In genomic region chr9:16254674-16255073, GRCh38 we compare ENCODE assay signal across 30 cellular contexts.
"Had no signal": no experiment of that assay in that cellular context is flagged by ENCODE, and none has a peak within 500 bp of the region (broad histone marks: within the 10 kb centered on the region; RNA-seq: fewer than 3 reads in every experiment).

No MANE protein-coding gene starts in this region.

- H3K4me1 Mint-ChIP-seq: activated naive CD4-positive, alpha-beta T cell treated with anti-CD3 and anti-CD28 coated beads, Interleukin-2, amount 50 U/mL, for 24 hours; activated T-helper 17 cell treated with anti-CD3 and anti-CD28 coated beads, Interleukin-2, amount 50 U/mL, for 72 hours had no signal

- H3K27me3 Mint-ChIP-seq: activated CD8-positive, alpha-beta T cell treated with anti-CD3 and anti-CD28 coated beads for 36 hours; activated naive CD4-positive, alpha-beta T cell treated with anti-CD3 and anti-CD28 coated beads, Interleukin-2, amount 50 U/mL, for 24 hours; activated naive CD8-positive, alpha-beta T cell treated with anti-CD3 and anti-CD28 coated beads, Interleukin-2, amount 50 U/mL, for 24 hours; activated T-helper 17 cell treated with anti-CD3 and anti-CD28 coated beads, Interleukin-2, amount 50 U/mL, for 72 hours had no signal

- H3K27ac ChIP-seq: adrenal gland, ascending aorta, breast epithelium, cardiac muscle cell, colonic mucosa, epithelial cell of prostate had no signal

- ATAC-seq: activated CD4-positive, CD25-positive, alpha-beta regulatory T cell treated with anti-CD3 and anti-CD28 coated beads, Interleukin-2, amount 50 U/mL, for 24 hours; activated CD8-positive, alpha-beta T cell treated with anti-CD3 and anti-CD28 coated beads for 36 hours; activated naive CD8-positive, alpha-beta T cell treated with anti-CD3 and anti-CD28 coated beads, Interleukin-2, amount 50 U/mL, for 24 hours; activated T-cell treated with anti-CD3 and anti-CD28 coated beads, Interleukin-2, amount 50 U/mL, for 4 hours; activated T-helper 17 cell treated with anti-CD3 and anti-CD28 coated beads, Interleukin-2, amount 50 U/mL, for 72 hours; esophagus mucosa; WTC11 had no signal

- H3K4me1 ChIP-seq: adrenal gland, ascending aorta, breast epithelium, colonic mucosa had no signal

- H3K4me3 ChIP-seq: adrenal gland, ascending aorta, breast epithelium, cardiac muscle cell, colonic mucosa had no signal

- H3K27ac Mint-ChIP-seq: activated CD8-positive, alpha-beta T cell treated with anti-CD3 and anti-CD28 coated beads for 36 hours; activated naive CD4-positive, alpha-beta T cell treated with anti-CD3 and anti-CD28 coated beads, Interleukin-2, amount 50 U/mL, for 24 hours; activated naive CD8-positive, alpha-beta T cell treated with anti-CD3 and anti-CD28 coated beads for 36 hours; activated naive CD8-positive, alpha-beta T cell treated with anti-CD3 and anti-CD28 coated beads, Interleukin-2, amount 50 U/mL, for 24 hours; activated T-helper 17 cell treated with anti-CD3 and anti-CD28 coated beads, Interleukin-2, amount 50 U/mL, for 72 hours; brain; WTC11 had no signal

- H3K27me3 ChIP-seq: adrenal gland, ascending aorta, breast epithelium, cardiac muscle cell, colonic mucosa had no signal

- H3K36me3 ChIP-seq: adrenal gland, ascending aorta, breast epithelium, cardiac muscle cell, colonic mucosa had no signal

- DNase-seq: activated CD4-positive, alpha-beta T cell treated with anti-CD3 and anti-CD28 coated beads for 48 hours; activated CD4-positive, alpha-beta T cell treated with anti-CD3 and anti-CD28 coated beads, Interleukin-2, amount 50 U/mL, for 1 hour; activated CD4-positive, alpha-beta T cell treated with anti-CD3 and anti-CD28 coated beads, Interleukin-2, amount 50 U/mL, for 48 hours; activated CD8-positive, alpha-beta memory T cell treated with anti-CD3 and anti-CD28 coated beads for 24 hours; activated CD8-positive, alpha-beta T cell treated with anti-CD3 and anti-CD28 coated beads for 36 hours; activated effector memory CD4-positive, alpha-beta T cell treated with Interleukin-2 at 50 U/mL for 16 hours; activated gamma-delta T cell treated with Interleukin-2 at 50 U/mL for 16 hours; activated naive CD4-positive, alpha-beta T cell treated with Interleukin-2 at 50 U/mL for 16 hours; activated naive CD8-positive, alpha-beta T cell treated with anti-CD3 and anti-CD28 coated beads for 36 hours; activated naive CD8-positive, alpha-beta T cell treated with anti-CD3 and anti-CD28 coated beads, Interleukin-2, amount 50 U/mL, for 24 hours; activated T-cell treated with anti-CD3 and anti-CD28 coated beads, Interleukin-2, amount 50 U/mL, for 4 hours; amygdala; central memory CD4-positive, alpha-beta T cell; cerebellar nuclear complex; colonic mucosa; effector CD8-positive, alpha-beta T cell; foreskin fibroblast; head of caudate nucleus; T-helper 2 cell had no signal

- H3K36me3 Mint-ChIP-seq: activated naive CD4-positive, alpha-beta T cell treated with anti-CD3 and anti-CD28 coated beads, Interleukin-2, amount 50 U/mL, for 24 hours; activated naive CD8-positive, alpha-beta T cell treated with anti-CD3 and anti-CD28 coated beads for 36 hours; brain; WTC11 had no signal

- H3K9me3 ChIP-seq: adrenal gland, ascending aorta, breast epithelium, colonic mucosa had no signal

- H3K4me3 Mint-ChIP-seq: activated CD8-positive, alpha-beta T cell treated with anti-CD3 and anti-CD28 coated beads for 36 hours; activated naive CD4-positive, alpha-beta T cell treated with anti-CD3 and anti-CD28 coated beads, Interleukin-2, amount 50 U/mL, for 24 hours; activated naive CD8-positive, alpha-beta T cell treated with anti-CD3 and anti-CD28 coated beads for 36 hours; activated naive CD8-positive, alpha-beta T cell treated with anti-CD3 and anti-CD28 coated beads, Interleukin-2, amount 50 U/mL, for 24 hours; activated T-cell treated with anti-CD3 and anti-CD28 coated beads, Interleukin-2, amount 50 U/mL, for 4 hours; activated T-helper 17 cell treated with anti-CD3 and anti-CD28 coated beads, Interleukin-2, amount 50 U/mL, for 72 hours; brain; WTC11 had no signal

- H3K9me3 Mint-ChIP-seq: activated CD8-positive, alpha-beta T cell treated with anti-CD3 and anti-CD28 coated beads for 36 hours; activated naive CD8-positive, alpha-beta T cell treated with anti-CD3 and anti-CD28 coated beads for 36 hours had no signal
